ENCODE assay signal across 8 cellular contexts in the genomic region with DNA sequence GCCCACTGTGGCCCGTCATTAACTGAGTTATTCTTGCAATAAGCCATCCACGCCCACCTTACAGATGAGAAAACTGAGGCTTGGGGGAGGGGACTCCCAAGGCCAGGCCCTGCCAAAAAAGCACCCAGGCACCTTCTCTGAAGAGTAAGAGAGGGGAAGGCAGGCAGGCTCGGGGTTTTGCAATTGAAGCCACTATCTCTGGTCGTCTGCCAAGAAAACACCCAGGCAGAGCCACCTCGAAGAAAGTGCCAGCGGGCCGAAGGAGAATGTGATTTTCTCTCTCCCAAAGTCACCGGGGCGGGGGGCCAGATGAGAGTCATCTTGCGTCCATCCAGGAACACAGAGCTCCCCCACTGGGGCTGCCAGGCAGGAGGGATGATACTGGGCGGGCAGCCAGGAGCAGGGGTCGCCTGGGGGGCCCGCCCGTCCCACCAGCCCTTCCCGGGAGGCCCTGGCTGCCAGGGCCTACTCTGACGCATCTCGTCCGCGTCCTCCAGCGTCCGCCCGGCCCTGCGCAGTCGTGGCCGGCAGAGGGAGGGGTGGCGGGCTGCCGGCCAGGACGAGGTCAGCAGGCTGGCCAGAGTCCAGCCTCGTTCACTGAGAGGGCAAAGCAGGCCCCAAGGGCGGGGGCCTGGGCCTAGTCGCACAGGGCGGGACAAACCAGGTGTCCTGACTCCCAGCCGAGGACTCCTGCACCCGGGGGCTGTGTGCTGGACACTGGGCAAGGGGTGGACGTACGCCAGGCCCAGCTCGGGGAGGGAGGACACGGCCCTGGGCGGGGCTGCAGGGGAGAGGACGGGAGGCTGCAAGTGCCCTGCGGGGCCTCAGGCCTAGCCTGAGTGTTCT.
DNase-seq lines count a peak whose midpoint lies in the region; ATAC-seq, FAIRE-seq and TF ChIP-seq lines count a peak whose summit lies in the region.

No MANE protein-coding gene starts in this region.

- TF ChIP-seq CTCF in osteoblast (IDR thresholded peaks at IDR 0.05; ENCODE audit: extremely low read depth, low read depth, low read length) (peak; percentile 31), MM.1S (IDR thresholded peaks at IDR 0.05; ENCODE audit: low read length) (no peak)

- peaks cover 76% of the 10 kb centered on the region for H3K79me2 ChIP-seq in osteoblast (ENCODE audit: insufficient read depth, low read length)
- no peaks in the 10 kb centered on the region; the same call in 1 of the 2 replicates for H3K79me2 ChIP-seq in MM.1S (ENCODE audit: low read length)

- H3F3A ChIP-seq in MM.1S (ENCODE audit: insufficient read depth, low read length), result no peaks in the 10 kb centered on the region

- H2AFZ ChIP-seq in osteoblast (ENCODE audit: low read length) (no peak overlapping the region), MM.1S (ENCODE audit: low read length) (no peak overlapping the region)

- ATAC-seq in activated CD4-positive, CD25-positive, alpha-beta regulatory T cell treated with anti-CD3 and anti-CD28 coated beads, Interleukin-2, amount 50 U/mL, for 24 hours, result no peak

- no peak overlapping the region for H3K9ac ChIP-seq in MM.1S (ENCODE audit: low read length)

- H3K9me2 ChIP-seq in MM.1S (replicated peaks; ENCODE audit: insufficient read depth, low read length), result no peaks in the 10 kb centered on the region

- H3K27me3 ChIP-seq in osteoblast (ENCODE audit: insufficient read depth, low read length) (no peaks in the 10 kb centered on the region), MM.1S (replicated peaks; ENCODE audit: insufficient read depth, low read length) (no peaks in the 10 kb centered on the region)

- H3K4me1 ChIP-seq in osteoblast (ENCODE audit: insufficient read depth, low read length) (peaks cover 26% of the 10 kb centered on the region), MM.1S (ENCODE audit: low read length) (no peaks in the 10 kb centered on the region)

- FAIRE-seq in frontal cortex (lab: Jason Lieb, UNC), result no peak

- peaks cover 61% of the 10 kb centered on the region for H4K20me1 ChIP-seq in osteoblast (ENCODE audit: insufficient read depth, low read length)
- H4K20me1 ChIP-seq in MM.1S (ENCODE audit: insufficient read depth, low read length), result no peaks in the 10 kb centered on the region

- H3K36me3 ChIP-seq in osteoblast (ENCODE audit: insufficient read depth, low read length) (peaks cover 67% of the 10 kb centered on the region), MM.1S (replicated peaks; ENCODE audit: insufficient read depth, low read length) (no peaks in the 10 kb centered on the region)

- no peaks in the 10 kb centered on the region for H3K9me3 ChIP-seq in osteoblast (ENCODE audit: low read depth, low read length)
- H3K9me3 ChIP-seq in MM.1S (replicated peaks; ENCODE audit: insufficient read depth, low read length), result no peaks in the 10 kb centered on the region

- H3K4me3 ChIP-seq in osteoblast (ENCODE audit: insufficient read depth, low read length) (no peak overlapping the region), MM.1S (ENCODE audit: low read length) (no peak overlapping the region)

- H3K4me2 ChIP-seq in osteoblast (ENCODE audit: insufficient read depth, low read length), result peak overlapping the region; percentile 48
- H3K4me2 ChIP-seq in MM.1S (ENCODE audit: low read depth, low read length), result no peak overlapping the region

- in situ Hi-C loops in SK-MEL-5 (cut with HindIII; ENCODE audit: low pct_unique_long_range_greater_than_20kb, low sequenced_read_pairs), result no loop called here

- H3K27ac ChIP-seq in osteoblast (ENCODE audit: low read depth, low read length), result peak overlapping the region; percentile 84
- no peak overlapping the region for H3K27ac ChIP-seq in MM.1S (ENCODE audit: low read length)

- DNase-seq in AG08396 (ENCODE audit: low spot score) (peak; percentile 92), SK-MEL-5 (ENCODE audit: low read depth, low spot score) (peak; percentile 67), frontal cortex (ENCODE audit: low spot score in 2 of 2) (peak; percentile 82 to 84), osteoblast (ENCODE audit: insufficient read length, low spot score, missing footprints) (peak; percentile 100), cerebellar cortex (ENCODE audit: low spot score) (no peak), MM.1S (no peak)
- DNase-seq in stimulated activated CD4-positive, alpha-beta T cell treated with anti-CD3 and anti-CD28 coated beads, Interleukin-1b, Interleukin-23, amount 100 ng/mL, for 48 hours, result no peak

Comparison
In these comparisons a context has a peak if more than half of its experiments do, and no peak if none do; other contexts are left out.
1. DNase-seq: peak in AG08396 (single experiment), SK-MEL-5 (single experiment), frontal cortex (2 of 2) and osteoblast (single experiment); none in cerebellar cortex (single experiment), stimulated activated CD4-positive, alpha-beta T cell treated with anti-CD3 and anti-CD28 coated beads, Interleukin-1b, Interleukin-23, amount 100 ng/mL, for 48 hours (single experiment) and MM.1S (single experiment).